Comparison of ENCODE assay signal across 9 cellular contexts in genomic region chr14:24425704-24426103, GRCh38. TPM values are rescaled to one million over a fixed set of nuclear protein-coding genes. Genes with fewer than 3 reads are reported as not detected.
A peak's percentile ranks its signal among the peaks of the same experiment; 100 is the strongest.
DNase-seq lines count a peak whose midpoint lies in the region; ATAC-seq and TF ChIP-seq lines count a peak whose summit lies in the region.
"Had no signal": no experiment of that assay in that cellular context is flagged by ENCODE, and none has a peak within 500 bp of the region (broad histone marks: within the 10 kb centered on the region; RNA-seq: fewer than 3 reads in every experiment).

No MANE protein-coding gene starts in this region.

- no peak overlapping the region for H3K4me3 Mint-ChIP-seq in WTC11

- no peak for ATAC-seq in WTC11
- no peak for ATAC-seq in GM19467 (IDR thresholded peaks at IDR 0.05; ENCODE audit: unreplicated experiment)

- H3K9ac ChIP-seq in BLaER1 treated with 17β-estradiol and CSF1 and Interleukin-3, amounts not matched to agents 10 nM and 100 nM: no peak overlapping the region

- H3K27ac Mint-ChIP-seq in WTC11: no peak overlapping the region

- H3K4me1 Mint-ChIP-seq in WTC11: peaks cover 19% of the 10 kb centered on the region

- no peak for TF ChIP-seq CTCF in fibroblast of pulmonary artery (IDR thresholded peaks at IDR 0.05; ENCODE audit: low read length, missing control alignments)
- TF ChIP-seq CTCF in WTC11 (IDR thresholded peaks at IDR 0.05): no peak

- H3K27ac ChIP-seq in BLaER1 treated with 17β-estradiol and CSF1 and Interleukin-3, amounts not matched to agents 10 nM and 100 nM: peak overlapping the region in 2 of 11 experiments; percentile 29 to 57; a peak in 4 of 22 replicates

- peaks cover 0 to 5% (median 1%) of the 10 kb centered on the region in 11 experiments; a peak in 8 of 22 replicates for H4K20me1 ChIP-seq in BLaER1 treated with 17β-estradiol and CSF1 and Interleukin-3, amounts not matched to agents 10 nM and 100 nM

- POLR2A ChIA-PET in WTC11 (lab: Charles Lee): no interaction called here

- no peaks in the 10 kb centered on the region for H3K36me3 ChIP-seq in BLaER1 treated with 17β-estradiol and CSF1 and Interleukin-3, amounts not matched to agents 10 nM and 100 nM
- H3K36me3 ChIP-seq in H7 (replicated peaks; ENCODE audit: control insufficient read depth, insufficient read depth, low read length): no peaks in the 10 kb centered on the region
- H3K36me3 ChIP-seq: ovary, thoracic aorta had no signal

- peak overlapping the region; percentile 30 to 99 (median 63); a peak in 20 of 22 replicates for H3K4me2 ChIP-seq in BLaER1 treated with 17β-estradiol and CSF1 and Interleukin-3, amounts not matched to agents 10 nM and 100 nM

- no peaks in the 10 kb centered on the region for H3K36me3 Mint-ChIP-seq in WTC11

- peaks cover 28% of the 10 kb centered on the region for H3K27me3 Mint-ChIP-seq in WTC11 (ENCODE audit: low read depth)

- peaks cover 49 to 89% (median 75%) of the 10 kb centered on the region in 10 experiments for H3K4me1 ChIP-seq in BLaER1 treated with 17β-estradiol and CSF1 and Interleukin-3, amounts not matched to agents 10 nM and 100 nM

- no peaks in the 10 kb centered on the region for H3K9me3 ChIP-seq in BLaER1 treated with 17β-estradiol and CSF1 and Interleukin-3, amounts not matched to agents 10 nM and 100 nM (replicated peaks in 1 of 11)
- H3K9me3 ChIP-seq: ovary, thoracic aorta had no signal

- CTCF ChIA-PET in WTC11 (lab: Charles Lee): interaction anchor here (1.3 to 11.4 kb wide), 4 partner anchors 11 to 117 kb away, joined by 3 to 518 read pairs (median 6); partner anchors contain the start of genes ADCY4 and RIPK3

- H3K9me3 Mint-ChIP-seq in WTC11: no peaks in the 10 kb centered on the region

- peaks cover 0 to 4% (median 0%) of the 10 kb centered on the region in 11 experiments; a peak in 1 of 22 replicates for H3K27me3 ChIP-seq in BLaER1 treated with 17β-estradiol and CSF1 and Interleukin-3, amounts not matched to agents 10 nM and 100 nM
- peaks cover 14% of the 10 kb centered on the region for H3K27me3 ChIP-seq in H7 (ENCODE audit: control insufficient read depth, insufficient read depth, low read length)
- H3K27me3 ChIP-seq: ovary had no signal

- peak; percentile 6 for DNase-seq in NCI-H2171 treated with DMSO at 0.1 percent for 48 hours (lab: John Stamatoyannopoulos, UW)
- peak; percentile 91 for DNase-seq in fibroblast of pulmonary artery (ENCODE audit: low read depth)
- DNase-seq in H7: no peak
- DNase-seq in WTC11 (ENCODE audit: low spot score): no peak
- DNase-seq: SHP77 treated with DMSO at 0.1 percent for 48 hours had no signal

- no peak overlapping the region for H3K4me3 ChIP-seq in BLaER1 treated with 17β-estradiol and CSF1 and Interleukin-3, amounts not matched to agents 10 nM and 100 nM
- H3K4me3 ChIP-seq in fibroblast of pulmonary artery (replicated peaks; ENCODE audit: low read depth, low read length): no peak overlapping the region
- H3K4me3 ChIP-seq in H7 (ENCODE audit: insufficient read depth, low read depth, low read length): no peak overlapping the region
- H3K4me3 ChIP-seq: ovary, thoracic aorta had no signal

TF ChIP-seq in WTC11, 78 proteins besides CTCF, POLR2A, EP300 and RAD21:
- TF ChIP-seq CREM (CRISPR knock-in tag; IDR thresholded peaks at IDR 0.05) (no peak), NFYB (CRISPR knock-in tag; conservative IDR thresholded peaks at IDR 0.05; ENCODE audit: low read depth) (no peak), EMX1 (CRISPR knock-in tag; IDR thresholded peaks at IDR 0.05) (no peak), SMAD3 (CRISPR knock-in tag; IDR thresholded peaks at IDR 0.05; ENCODE audit: borderline replicate concordance) (no peak), USF1 (CRISPR knock-in tag; IDR thresholded peaks at IDR 0.05) (no peak)
- TF ChIP-seq, protein P1, sequence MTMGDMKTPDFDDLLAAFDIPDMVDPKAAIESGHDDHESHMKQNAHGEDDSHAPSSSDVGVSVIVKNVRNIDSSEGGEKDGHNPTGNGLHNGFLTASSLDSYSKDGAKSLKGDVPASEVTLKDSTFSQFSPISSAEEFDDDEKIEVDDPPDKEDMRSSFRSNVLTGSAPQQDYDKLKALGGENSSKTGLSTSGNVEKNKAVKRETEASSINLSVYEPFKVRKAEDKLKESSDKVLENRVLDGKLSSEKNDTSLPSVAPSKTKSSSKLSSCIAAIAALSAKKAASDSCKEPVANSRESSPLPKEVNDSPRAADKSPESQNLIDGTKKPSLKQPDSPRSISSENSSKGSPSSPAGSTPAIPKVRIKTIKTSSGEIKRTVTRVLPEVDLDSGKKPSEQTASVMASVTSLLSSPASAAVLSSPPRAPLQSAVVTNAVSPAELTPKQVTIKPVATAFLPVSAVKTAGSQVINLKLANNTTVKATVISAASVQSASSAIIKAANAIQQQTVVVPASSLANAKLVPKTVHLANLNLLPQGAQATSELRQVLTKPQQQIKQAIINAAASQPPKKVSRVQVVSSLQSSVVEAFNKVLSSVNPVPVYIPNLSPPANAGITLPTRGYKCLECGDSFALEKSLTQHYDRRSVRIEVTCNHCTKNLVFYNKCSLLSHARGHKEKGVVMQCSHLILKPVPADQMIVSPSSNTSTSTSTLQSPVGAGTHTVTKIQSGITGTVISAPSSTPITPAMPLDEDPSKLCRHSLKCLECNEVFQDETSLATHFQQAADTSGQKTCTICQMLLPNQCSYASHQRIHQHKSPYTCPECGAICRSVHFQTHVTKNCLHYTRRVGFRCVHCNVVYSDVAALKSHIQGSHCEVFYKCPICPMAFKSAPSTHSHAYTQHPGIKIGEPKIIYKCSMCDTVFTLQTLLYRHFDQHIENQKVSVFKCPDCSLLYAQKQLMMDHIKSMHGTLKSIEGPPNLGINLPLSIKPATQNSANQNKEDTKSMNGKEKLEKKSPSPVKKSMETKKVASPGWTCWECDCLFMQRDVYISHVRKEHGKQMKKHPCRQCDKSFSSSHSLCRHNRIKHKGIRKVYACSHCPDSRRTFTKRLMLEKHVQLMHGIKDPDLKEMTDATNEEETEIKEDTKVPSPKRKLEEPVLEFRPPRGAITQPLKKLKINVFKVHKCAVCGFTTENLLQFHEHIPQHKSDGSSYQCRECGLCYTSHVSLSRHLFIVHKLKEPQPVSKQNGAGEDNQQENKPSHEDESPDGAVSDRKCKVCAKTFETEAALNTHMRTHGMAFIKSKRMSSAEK (CRISPR knock-in tag; IDR thresholded peaks at IDR 0.05; ENCODE audit: borderline replicate concordance): no peak
- TF ChIP-seq, protein P2, sequence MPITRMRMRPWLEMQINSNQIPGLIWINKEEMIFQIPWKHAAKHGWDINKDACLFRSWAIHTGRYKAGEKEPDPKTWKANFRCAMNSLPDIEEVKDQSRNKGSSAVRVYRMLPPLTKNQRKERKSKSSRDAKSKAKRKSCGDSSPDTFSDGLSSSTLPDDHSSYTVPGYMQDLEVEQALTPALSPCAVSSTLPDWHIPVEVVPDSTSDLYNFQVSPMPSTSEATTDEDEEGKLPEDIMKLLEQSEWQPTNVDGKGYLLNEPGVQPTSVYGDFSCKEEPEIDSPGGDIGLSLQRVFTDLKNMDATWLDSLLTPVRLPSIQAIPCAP (CRISPR knock-in tag; IDR thresholded peaks at IDR 0.05): no peak

RNA-seq across cellular contexts. Expression of gene CBLN3, which starts 3.8 kb away (rescaled TPM):
- 0.24 and 1.5 TPM in 2 replicates for total RNA-seq in H7 (2014; rRNA removed; shearing (Covaris generic))
- total RNA-seq in WTC11 (2021): 0.94 to 2.1 TPM (median 1.5 TPM) in 3 replicates

RNA-seq across cellular contexts. Expression of gene KHNYN, which starts 4.0 kb away (rescaled TPM):
- total RNA-seq in H7 (2014; rRNA removed; shearing (Covaris generic)): 24.8 and 27.4 TPM in 2 replicates
- total RNA-seq in WTC11 (2021): 33.2 to 34.2 TPM (median 33.3 TPM) in 3 replicates

RNA-seq across cellular contexts. Expression of gene SDR39U1, which starts 16.9 kb away (rescaled TPM):
- total RNA-seq in H7 (2014; rRNA removed; shearing (Covaris generic)): 23.5 and 26.7 TPM in 2 replicates
- total RNA-seq in WTC11 (2021): 55.0 to 59.2 TPM (median 56.7 TPM) in 3 replicates

RNA-seq across cellular contexts. Expression of gene NYNRIN, which starts 26.9 kb away (rescaled TPM):
- 3.6 and 6.1 TPM in 2 replicates for total RNA-seq in H7 (2014; rRNA removed; shearing (Covaris generic))
- total RNA-seq in WTC11 (2021): 16.6 to 18.3 TPM (median 17.9 TPM) in 3 replicates

RNA-seq across cellular contexts. Expression of gene NFATC4, which starts 57.7 kb away (rescaled TPM):
- total RNA-seq in H7 (2014; rRNA removed; shearing (Covaris generic)): 12.2 and 28.3 TPM in 2 replicates
- total RNA-seq in WTC11 (2021): 60.7 to 101 TPM (median 95.9 TPM) in 3 replicates

Comparison
In these comparisons a context has a peak if more than half of its experiments do, and no peak if none do; other contexts are left out.
1. DNase-seq: peak in NCI-H2171 treated with DMSO at 0.1 percent for 48 hours (single experiment) and fibroblast of pulmonary artery (single experiment); none in H7 (single experiment) and WTC11 (single experiment).